2 cellular contexts compared by ENCODE assay signal in the genomic region with DNA sequence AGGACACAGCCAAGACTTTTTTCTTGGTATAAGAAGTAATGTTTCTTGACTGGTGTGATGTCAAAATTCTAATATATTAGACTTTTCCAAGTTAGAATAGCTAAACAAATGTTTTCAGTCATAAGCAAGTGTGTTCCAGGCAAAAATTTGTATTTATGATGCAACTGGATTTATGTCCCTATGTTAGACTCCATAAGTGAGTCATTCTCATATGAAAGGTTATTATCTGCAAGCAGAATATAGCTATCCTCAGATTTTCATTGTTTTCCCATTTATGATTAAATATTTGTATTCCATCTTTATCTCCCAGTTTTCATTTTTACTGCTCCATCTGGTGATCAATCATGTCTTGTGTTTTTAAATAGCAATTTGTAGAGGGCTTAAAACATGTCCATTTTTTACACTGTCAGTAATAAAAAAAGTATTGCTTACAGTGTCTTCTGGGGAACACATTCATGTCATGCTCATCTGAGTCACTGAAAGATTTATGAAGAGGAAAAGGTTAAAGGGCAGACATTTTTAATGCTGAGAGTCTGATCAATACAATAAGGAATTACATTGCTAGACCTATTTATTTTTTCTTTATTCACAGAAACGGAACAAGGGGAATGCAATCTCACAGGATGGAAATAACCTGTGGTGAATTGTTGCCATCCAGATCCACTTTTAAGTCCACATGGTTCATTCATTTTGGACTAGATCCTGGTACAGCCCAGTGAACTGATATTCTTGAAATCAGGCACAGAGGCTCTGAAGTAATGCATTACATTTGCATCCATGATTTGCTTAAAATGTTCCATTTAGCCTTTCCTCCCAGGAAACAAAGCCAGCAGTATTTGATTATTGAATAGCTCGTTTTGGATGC.
TF ChIP-seq lines count a peak whose summit lies in the region.

No MANE protein-coding gene starts in this region.

TF ChIP-seq in A549, 52 proteins besides CTCF, POLR2A, EP300 and RAD21:
- TF ChIP-seq, protein P1, sequence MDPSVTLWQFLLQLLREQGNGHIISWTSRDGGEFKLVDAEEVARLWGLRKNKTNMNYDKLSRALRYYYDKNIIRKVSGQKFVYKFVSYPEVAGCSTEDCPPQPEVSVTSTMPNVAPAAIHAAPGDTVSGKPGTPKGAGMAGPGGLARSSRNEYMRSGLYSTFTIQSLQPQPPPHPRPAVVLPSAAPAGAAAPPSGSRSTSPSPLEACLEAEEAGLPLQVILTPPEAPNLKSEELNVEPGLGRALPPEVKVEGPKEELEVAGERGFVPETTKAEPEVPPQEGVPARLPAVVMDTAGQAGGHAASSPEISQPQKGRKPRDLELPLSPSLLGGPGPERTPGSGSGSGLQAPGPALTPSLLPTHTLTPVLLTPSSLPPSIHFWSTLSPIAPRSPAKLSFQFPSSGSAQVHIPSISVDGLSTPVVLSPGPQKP (IDR thresholded peaks at IDR 0.05; ENCODE audit: low read depth, low read length) = no peak

TF ChIP-seq in GM23338, 12 proteins besides CTCF, POLR2A, EP300 and RAD21:
- TF ChIP-seq EZH2phosphoT487 (IDR thresholded peaks at IDR 0.05; ENCODE audit: unreplicated experiment) (no peak), POLR2AphosphoS5 (IDR thresholded peaks at IDR 0.05; ENCODE audit: low read depth) (no peak), ZNF331 (CRISPR knock-in tag; IDR thresholded peaks at IDR 0.05; ENCODE audit: low read depth) (no peak), CREB1 (CRISPR knock-in tag; IDR thresholded peaks at IDR 0.05; ENCODE audit: low read depth) (no peak)
- TF ChIP-seq, protein P2, sequence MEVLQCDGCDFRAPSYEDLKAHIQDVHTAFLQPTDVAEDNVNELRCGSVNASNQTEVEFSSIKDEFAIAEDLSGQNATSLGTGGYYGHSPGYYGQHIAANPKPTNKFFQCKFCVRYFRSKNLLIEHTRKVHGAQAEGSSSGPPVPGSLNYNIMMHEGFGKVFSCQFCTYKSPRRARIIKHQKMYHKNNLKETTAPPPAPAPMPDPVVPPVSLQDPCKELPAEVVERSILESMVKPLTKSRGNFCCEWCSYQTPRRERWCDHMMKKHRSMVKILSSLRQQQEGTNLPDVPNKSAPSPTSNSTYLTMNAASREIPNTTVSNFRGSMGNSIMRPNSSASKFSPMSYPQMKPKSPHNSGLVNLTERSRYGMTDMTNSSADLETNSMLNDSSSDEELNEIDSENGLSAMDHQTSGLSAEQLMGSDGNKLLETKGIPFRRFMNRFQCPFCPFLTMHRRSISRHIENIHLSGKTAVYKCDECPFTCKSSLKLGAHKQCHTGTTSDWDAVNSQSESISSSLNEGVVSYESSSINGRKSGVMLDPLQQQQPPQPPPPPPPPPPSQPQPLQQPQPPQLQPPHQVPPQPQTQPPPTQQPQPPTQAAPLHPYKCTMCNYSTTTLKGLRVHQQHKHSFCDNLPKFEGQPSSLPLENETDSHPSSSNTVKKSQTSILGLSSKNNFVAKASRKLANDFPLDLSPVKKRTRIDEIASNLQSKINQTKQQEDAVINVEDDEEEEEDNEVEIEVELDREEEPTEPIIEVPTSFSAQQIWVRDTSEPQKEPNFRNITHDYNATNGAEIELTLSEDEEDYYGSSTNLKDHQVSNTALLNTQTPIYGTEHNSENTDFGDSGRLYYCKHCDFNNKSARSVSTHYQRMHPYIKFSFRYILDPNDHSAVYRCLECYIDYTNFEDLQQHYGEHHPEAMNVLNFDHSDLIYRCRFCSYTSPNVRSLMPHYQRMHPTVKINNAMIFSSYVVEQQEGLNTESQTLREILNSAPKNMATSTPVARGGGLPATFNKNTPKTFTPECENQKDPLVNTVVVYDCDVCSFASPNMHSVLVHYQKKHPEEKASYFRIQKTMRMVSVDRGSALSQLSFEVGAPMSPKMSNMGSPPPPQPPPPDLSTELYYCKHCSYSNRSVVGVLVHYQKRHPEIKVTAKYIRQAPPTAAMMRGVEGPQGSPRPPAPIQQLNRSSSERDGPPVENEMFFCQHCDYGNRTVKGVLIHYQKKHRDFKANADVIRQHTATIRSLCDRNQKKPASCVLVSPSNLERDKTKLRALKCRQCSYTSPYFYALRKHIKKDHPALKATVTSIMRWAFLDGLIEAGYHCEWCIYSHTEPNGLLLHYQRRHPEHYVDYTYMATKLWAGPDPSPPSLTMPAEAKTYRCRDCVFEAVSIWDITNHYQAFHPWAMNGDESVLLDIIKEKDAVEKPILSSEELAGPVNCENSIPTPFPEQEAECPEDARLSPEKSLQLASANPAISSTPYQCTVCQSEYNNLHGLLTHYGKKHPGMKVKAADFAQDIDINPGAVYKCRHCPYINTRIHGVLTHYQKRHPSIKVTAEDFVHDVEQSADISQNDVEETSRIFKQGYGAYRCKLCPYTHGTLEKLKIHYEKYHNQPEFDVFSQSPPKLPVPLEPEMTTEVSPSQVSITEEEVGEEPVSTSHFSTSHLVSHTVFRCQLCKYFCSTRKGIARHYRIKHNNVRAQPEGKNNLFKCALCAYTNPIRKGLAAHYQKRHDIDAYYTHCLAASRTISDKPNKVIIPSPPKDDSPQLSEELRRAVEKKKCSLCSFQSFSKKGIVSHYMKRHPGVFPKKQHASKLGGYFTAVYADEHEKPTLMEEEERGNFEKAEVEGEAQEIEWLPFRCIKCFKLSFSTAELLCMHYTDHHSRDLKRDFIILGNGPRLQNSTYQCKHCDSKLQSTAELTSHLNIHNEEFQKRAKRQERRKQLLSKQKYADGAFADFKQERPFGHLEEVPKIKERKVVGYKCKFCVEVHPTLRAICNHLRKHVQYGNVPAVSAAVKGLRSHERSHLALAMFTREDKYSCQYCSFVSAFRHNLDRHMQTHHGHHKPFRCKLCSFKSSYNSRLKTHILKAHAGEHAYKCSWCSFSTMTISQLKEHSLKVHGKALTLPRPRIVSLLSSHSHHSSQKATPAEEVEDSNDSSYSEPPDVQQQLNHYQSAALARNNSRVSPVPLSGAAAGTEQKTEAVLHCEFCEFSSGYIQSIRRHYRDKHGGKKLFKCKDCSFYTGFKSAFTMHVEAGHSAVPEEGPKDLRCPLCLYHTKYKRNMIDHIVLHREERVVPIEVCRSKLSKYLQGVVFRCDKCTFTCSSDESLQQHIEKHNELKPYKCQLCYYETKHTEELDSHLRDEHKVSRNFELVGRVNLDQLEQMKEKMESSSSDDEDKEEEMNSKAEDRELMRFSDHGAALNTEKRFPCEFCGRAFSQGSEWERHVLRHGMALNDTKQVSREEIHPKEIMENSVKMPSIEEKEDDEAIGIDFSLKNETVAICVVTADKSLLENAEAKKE (CRISPR knock-in tag; IDR thresholded peaks at IDR 0.05) = no peak
- TF ChIP-seq, protein P3, sequence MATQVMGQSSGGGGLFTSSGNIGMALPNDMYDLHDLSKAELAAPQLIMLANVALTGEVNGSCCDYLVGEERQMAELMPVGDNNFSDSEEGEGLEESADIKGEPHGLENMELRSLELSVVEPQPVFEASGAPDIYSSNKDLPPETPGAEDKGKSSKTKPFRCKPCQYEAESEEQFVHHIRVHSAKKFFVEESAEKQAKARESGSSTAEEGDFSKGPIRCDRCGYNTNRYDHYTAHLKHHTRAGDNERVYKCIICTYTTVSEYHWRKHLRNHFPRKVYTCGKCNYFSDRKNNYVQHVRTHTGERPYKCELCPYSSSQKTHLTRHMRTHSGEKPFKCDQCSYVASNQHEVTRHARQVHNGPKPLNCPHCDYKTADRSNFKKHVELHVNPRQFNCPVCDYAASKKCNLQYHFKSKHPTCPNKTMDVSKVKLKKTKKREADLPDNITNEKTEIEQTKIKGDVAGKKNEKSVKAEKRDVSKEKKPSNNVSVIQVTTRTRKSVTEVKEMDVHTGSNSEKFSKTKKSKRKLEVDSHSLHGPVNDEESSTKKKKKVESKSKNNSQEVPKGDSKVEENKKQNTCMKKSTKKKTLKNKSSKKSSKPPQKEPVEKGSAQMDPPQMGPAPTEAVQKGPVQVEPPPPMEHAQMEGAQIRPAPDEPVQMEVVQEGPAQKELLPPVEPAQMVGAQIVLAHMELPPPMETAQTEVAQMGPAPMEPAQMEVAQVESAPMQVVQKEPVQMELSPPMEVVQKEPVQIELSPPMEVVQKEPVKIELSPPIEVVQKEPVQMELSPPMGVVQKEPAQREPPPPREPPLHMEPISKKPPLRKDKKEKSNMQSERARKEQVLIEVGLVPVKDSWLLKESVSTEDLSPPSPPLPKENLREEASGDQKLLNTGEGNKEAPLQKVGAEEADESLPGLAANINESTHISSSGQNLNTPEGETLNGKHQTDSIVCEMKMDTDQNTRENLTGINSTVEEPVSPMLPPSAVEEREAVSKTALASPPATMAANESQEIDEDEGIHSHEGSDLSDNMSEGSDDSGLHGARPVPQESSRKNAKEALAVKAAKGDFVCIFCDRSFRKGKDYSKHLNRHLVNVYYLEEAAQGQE (IDR thresholded peaks at IDR 0.05; ENCODE audit: unreplicated experiment) = no peak
